In genomic region chr14:93938766-93939303, GRCh38 we compare ENCODE assay signal across 1 cellular context.
TF ChIP-seq lines count a peak whose summit lies in the region.

No MANE protein-coding gene starts in this region.

TF ChIP-seq in SK-N-SH treated with all-trans-retinoic acid at 6 μM for 48 hours, 23 proteins besides CTCF, POLR2A, EP300 and RAD21 (continued from another document):
- no peak for TF ChIP-seq CREB5 (CRISPR knock-in tag; IDR thresholded peaks at IDR 0.05; ENCODE audit: low read depth)
- no peak for TF ChIP-seq ZNF565 (CRISPR knock-in tag; conservative IDR thresholded peaks at IDR 0.05; ENCODE audit: low read depth)
- no peak for TF ChIP-seq SNAI2 (CRISPR knock-in tag; IDR thresholded peaks at IDR 0.05)
- TF ChIP-seq CSDC2 (CRISPR knock-in tag; IDR thresholded peaks at IDR 0.05): no peak
- TF ChIP-seq CSRNP3 (CRISPR knock-in tag; IDR thresholded peaks at IDR 0.05): no peak
